8 cellular contexts compared by ENCODE assay signal in genomic region chr1:70528591-70529333, GRCh38.
DNase-seq lines count a peak whose midpoint lies in the region; ATAC-seq and TF ChIP-seq lines count a peak whose summit lies in the region.

No MANE protein-coding gene starts in this region.

- in situ Hi-C loops in gastrocnemius medialis (cut with MboI; ENCODE audit: low sequenced_read_pairs in 4 of 4), result loop anchor here in 3 of 4 donors (10.0 to 25.0 kb wide), 3 partner anchors 509 to 534 kb away; partner anchors contain the start of gene PTGER3 (in 1 of the 3)

- H3K4me3 ChIP-seq in Caco-2 (ENCODE audit: low read depth, low read length), result no peak overlapping the region
- H3K4me3 ChIP-seq in PC-9, result no peak overlapping the region
- no peak overlapping the region for H3K4me3 ChIP-seq in gastrocnemius medialis

- no peaks in the 10 kb centered on the region for H3K36me3 Mint-ChIP-seq in Caco-2 (ENCODE audit: insufficient read depth, unreplicated experiment)
- H3K36me3 Mint-ChIP-seq in nephron progenitor cell (ENCODE audit: low read depth), result no peaks in the 10 kb centered on the region

- ATAC-seq in GM18519 (IDR thresholded peaks at IDR 0.05; ENCODE audit: low FRiP score, unreplicated experiment) (peak; percentile 79), HG03378 (IDR thresholded peaks at IDR 0.05; ENCODE audit: unreplicated experiment) (peak; percentile 53), esophagus mucosa (peak; percentile 56), HG03196 (IDR thresholded peaks at IDR 0.05; ENCODE audit: unreplicated experiment) (no peak), gastrocnemius medialis (no peak)

- H3K36me3 ChIP-seq in Caco-2 (ENCODE audit: control insufficient read depth, insufficient read depth, low read length), result no peaks in the 10 kb centered on the region
- H3K36me3 ChIP-seq in PC-9 (ENCODE audit: low read depth), result no peaks in the 10 kb centered on the region
- no peaks in the 10 kb centered on the region for H3K36me3 ChIP-seq in gastrocnemius medialis

- H3F3A ChIP-seq in PC-9 (ENCODE audit: insufficient read depth, low read depth), result no peaks in the 10 kb centered on the region

- no peak overlapping the region for H3K4me3 Mint-ChIP-seq in Caco-2 (ENCODE audit: unreplicated experiment)
- no peak overlapping the region for H3K4me3 Mint-ChIP-seq in nephron progenitor cell

- TF ChIP-seq POLR2A in gastrocnemius medialis (IDR thresholded peaks at IDR 0.05), result no peak

- BruUV-seq in Caco-2 (replicated peaks; lab: Mats Ljungman, UMichigan) (no TSS peak), PC-9 (replicated peaks; lab: Mats Ljungman, UMichigan) (no TSS peak)

- intact Hi-C loops in Caco-2 (cut with micrococcal nuclease; ENCODE audit: unreplicated experiment), result loop anchor here (1.0 to 10.0 kb wide), 2 partner anchors 89 to 366 kb away; no protein-coding TSS in a partner anchor
- intact Hi-C loops in PC-9 (cut with micrococcal nuclease; ENCODE audit: unreplicated experiment), result loop anchor here (1.0 kb wide), 1 partner anchor 522 kb away; no protein-coding TSS in a partner anchor
- intact Hi-C loops in gastrocnemius medialis (cut with DNase I; ENCODE audit: low total_unique reads), result loop anchor here (2.0 kb wide), 1 partner anchor 520 kb away; no protein-coding TSS in a partner anchor

- DNase-seq in Caco-2, result peak; percentile 23 to 33
- peak in 1 of 2 experiments; percentile 7 for DNase-seq in PC-9
- peak; percentile 40 for DNase-seq in nephron progenitor cell
- no peak for DNase-seq in gastrocnemius medialis

- CTCF ChIA-PET in Caco-2 (lab: Charles Lee) (interaction anchor here (1.7 kb wide), 1 partner anchor 89 kb away, joined by 4 read pairs; no protein-coding TSS in a partner anchor), PC-9 (lab: Charles Lee) (interaction anchor here (0.6 kb wide), 1 partner anchor 521 kb away, joined by 3 read pairs; no protein-coding TSS in a partner anchor)

- POLR2A ChIA-PET in Caco-2 (lab: Charles Lee), result no interaction called here
- POLR2A ChIA-PET in PC-9 (lab: Charles Lee; ENCODE audit: unreplicated experiment), result no interaction called here

- H3K4me2 ChIP-seq in PC-9, result no peak overlapping the region

- H3K79me2 ChIP-seq in PC-9 (ENCODE audit: low read depth), result no peaks in the 10 kb centered on the region

- no peaks in the 10 kb centered on the region for H4K20me1 ChIP-seq in PC-9 (ENCODE audit: insufficient read depth)

- H3K27ac ChIP-seq in PC-9, result no peak overlapping the region
- H3K27ac ChIP-seq in gastrocnemius medialis, result no peak overlapping the region

- H3K4me1 Mint-ChIP-seq in Caco-2 (ENCODE audit: low read depth, unreplicated experiment), result no peaks in the 10 kb centered on the region
- H3K4me1 Mint-ChIP-seq in nephron progenitor cell, result no peaks in the 10 kb centered on the region

- no peaks in the 10 kb centered on the region; the same call in 1 of the 2 replicates for H3K9me2 ChIP-seq in PC-9 (ENCODE audit: insufficient read depth)

- H3K9me3 Mint-ChIP-seq in Caco-2 (ENCODE audit: unreplicated experiment) (no peaks in the 10 kb centered on the region), nephron progenitor cell (no peaks in the 10 kb centered on the region)

- H3K27ac Mint-ChIP-seq in Caco-2 (ENCODE audit: unreplicated experiment), result no peak overlapping the region
- H3K27ac Mint-ChIP-seq in nephron progenitor cell, result no peak overlapping the region

- TF ChIP-seq CTCF in Caco-2 (IDR thresholded peaks at IDR 0.05; ENCODE audit: insufficient read depth in 1 of 2, low read depth in 1 of 2, low read length in 1 of 2, severe bottlenecking in 1 of 2, unreplicated experiment in 1 of 2) (peak; percentile 33 to 50), PC-9 (conservative IDR thresholded peaks at IDR 0.05) (peak; percentile 59), nephron progenitor cell (IDR thresholded peaks at IDR 0.05) (peak; percentile 58), gastrocnemius medialis (IDR thresholded peaks at IDR 0.05 in 4 of 5, conservative IDR thresholded peaks at IDR 0.05 in 1 of 5) (peak in 2 of 5 experiments; percentile 30 to 52)

- H3K4me1 ChIP-seq in Caco-2, result no peaks in the 10 kb centered on the region
- H3K4me1 ChIP-seq in PC-9 (replicated peaks; ENCODE audit: insufficient read depth), result no peaks in the 10 kb centered on the region
- no peaks in the 10 kb centered on the region for H3K4me1 ChIP-seq in gastrocnemius medialis

- H3K27me3 Mint-ChIP-seq in Caco-2 (ENCODE audit: insufficient read depth, unreplicated experiment), result peaks cover 10% of the 10 kb centered on the region
- peaks cover 4% of the 10 kb centered on the region for H3K27me3 Mint-ChIP-seq in nephron progenitor cell (ENCODE audit: low read depth, poor library complexity)

- H3K9me3 ChIP-seq in Caco-2 (no peaks in the 10 kb centered on the region), PC-9 (ENCODE audit: insufficient read depth, low read depth) (no peaks in the 10 kb centered on the region), gastrocnemius medialis (no peaks in the 10 kb centered on the region)

- H3K27me3 ChIP-seq in Caco-2 (replicated peaks; ENCODE audit: control insufficient read depth, insufficient read depth, low read length) (no peaks in the 10 kb centered on the region), PC-9 (ENCODE audit: insufficient read depth, low read depth) (no peaks in the 10 kb centered on the region), gastrocnemius medialis (no peaks in the 10 kb centered on the region)

- H2AFZ ChIP-seq in PC-9, result no peak overlapping the region; the same call in 1 of the 2 replicates

Comparison
In these comparisons a context has a peak if more than half of its experiments do, and no peak if none do; other contexts are left out.
1. DNase-seq: peak in Caco-2 (2 of 2) and nephron progenitor cell (single experiment); none in gastrocnemius medialis (0 of 2).
2. ATAC-seq: peak in GM18519 (single experiment), HG03378 (single experiment) and esophagus mucosa (single experiment); none in HG03196 (single experiment) and gastrocnemius medialis (0 of 2).